Comparison of ENCODE assay signal across 27 cellular contexts in the genomic region with DNA sequence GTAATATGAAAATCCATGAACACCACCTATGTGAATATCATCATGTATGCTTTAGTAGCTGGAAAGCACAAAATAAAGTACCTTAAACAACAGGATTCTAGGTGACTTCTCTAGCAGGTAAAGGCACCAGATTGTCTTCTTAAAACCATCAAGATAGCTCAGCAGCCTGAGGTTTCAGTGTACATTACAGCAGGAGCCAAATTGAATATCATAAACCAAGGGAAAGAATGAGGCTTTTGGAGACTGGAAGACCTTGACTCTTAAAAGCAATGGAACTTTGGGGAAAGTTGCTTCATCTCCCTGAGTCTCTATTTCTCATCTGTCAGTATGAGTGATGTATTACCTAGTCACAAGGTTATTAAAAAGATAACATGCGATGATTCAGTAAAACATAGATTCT.
"Had no signal": no experiment of that assay in that cellular context is flagged by ENCODE, and none has a peak within 500 bp of the region (broad histone marks: within the 10 kb centered on the region; RNA-seq: fewer than 3 reads in every experiment).

No MANE protein-coding gene starts in this region.

- DNase-seq: occipital lobe; ovary; posterior cingulate gyrus; psoas muscle; right cardiac atrium; right lobe of liver; sigmoid colon; small intestine; stimulated activated CD4-positive, alpha-beta T cell treated with anti-CD3 and anti-CD28 coated beads, Interleukin-15, amount 100 ng/mL, for 24 hours; stimulated activated CD4-positive, alpha-beta T cell treated with anti-CD3 and anti-CD28 coated beads, Interleukin-2, amount 100 ng/mL, for 24 hours; stimulated activated CD4-positive, alpha-beta T cell treated with anti-CD3 and anti-CD28 coated beads, Interleukin-2, amount 100 ng/mL, for 48 hours; stimulated activated CD4-positive, alpha-beta T cell treated with anti-CD3 and anti-CD28 coated beads, Interleukin-4, amount 100 ng/mL, for 24 hours; stimulated activated naive B cell treated with anti-CD40 and anti-IgM and Interleukin-4, amounts not matched to agents 10 μg/mL and 1 μg/mL and 100 μg/mL, for 72 hours; stimulated activated naive CD4-positive, alpha-beta T cell treated with Interleukin-2 at 50 U/mL for 16 hours; stomach; thyroid gland; trophoblast cell had no signal

- H3K9ac ChIP-seq: neural progenitor cell, parathyroid adenoma had no signal

- H3K27me3 ChIP-seq: neural progenitor cell, ovary, right lobe of liver, sigmoid colon, stomach, thyroid gland, tibial nerve, upper lobe of left lung, vagina had no signal

- H2AFZ ChIP-seq: neural progenitor cell, parathyroid adenoma had no signal

- H3K79me2 ChIP-seq: parathyroid adenoma had no signal

- H3K4me2 ChIP-seq: neural progenitor cell had no signal

- H3K27me3 Mint-ChIP-seq: natural killer cell treated with Interleukin-12 subunit alpha and Interleukin-12 subunit beta and Interleukin-15 and Interleukin-18, amount 100 ng/mL, for 72 hours; progenitor cell of endocrine pancreas; stimulated activated naive B cell treated with anti-CD40 and anti-IgM and Interleukin-4, amounts not matched to agents 10 μg/mL and 1 μg/mL and 100 μg/mL, for 72 hours; stimulated activated naive CD8-positive, alpha-beta T cell treated with anti-CD3 and anti-CD28 coated beads, Interleukin-15, Interleukin-2, amounts not matched to agents 100 ng/mL and 50 ng/mL, for 24 hours had no signal

- H3K27ac ChIP-seq: neural progenitor cell, ovary, parathyroid adenoma, psoas muscle, right lobe of liver, sigmoid colon, stomach, thoracic aorta, thyroid gland, tibial nerve, upper lobe of left lung, vagina had no signal

- ATAC-seq: natural killer cell treated with Interleukin-12 subunit alpha and Interleukin-12 subunit beta and Interleukin-15 and Interleukin-18, amount 100 ng/mL, for 72 hours; psoas muscle; right cardiac atrium; right lobe of liver; stimulated activated effector memory CD8-positive, alpha-beta T cell treated with anti-CD3 and anti-CD28 coated beads, Interleukin-12 subunit alpha, Interleukin-12 subunit beta, amount 100 ng/mL, for 72 hours; stimulated activated naive B cell treated with anti-CD40 and anti-IgM and Interleukin-4, amounts not matched to agents 10 μg/mL and 1 μg/mL and 100 μg/mL, for 72 hours had no signal

- H3K9me3 Mint-ChIP-seq: stimulated activated naive CD8-positive, alpha-beta T cell treated with anti-CD3 and anti-CD28 coated beads, Interleukin-15, Interleukin-2, amounts not matched to agents 100 ng/mL and 50 ng/mL, for 24 hours had no signal

- H3K9me3 ChIP-seq: ovary, right lobe of liver, stomach, thoracic aorta, thyroid gland, upper lobe of left lung, vagina had no signal

- H3K4me3 Mint-ChIP-seq: natural killer cell treated with Interleukin-12 subunit alpha and Interleukin-12 subunit beta and Interleukin-15 and Interleukin-18, amount 100 ng/mL, for 72 hours; neural progenitor cell; stimulated activated effector memory CD8-positive, alpha-beta T cell treated with anti-CD3 and anti-CD28 coated beads, Interleukin-12 subunit alpha, Interleukin-12 subunit beta, amount 100 ng/mL, for 72 hours; stimulated activated naive B cell treated with anti-CD40 and anti-IgM and Interleukin-4, amounts not matched to agents 10 μg/mL and 1 μg/mL and 100 μg/mL, for 72 hours; stimulated activated naive CD8-positive, alpha-beta T cell treated with anti-CD3 and anti-CD28 coated beads, Interleukin-15, Interleukin-2, amounts not matched to agents 100 ng/mL and 50 ng/mL, for 24 hours had no signal

- H3K4me1 ChIP-seq: neural progenitor cell, parathyroid adenoma, psoas muscle, right lobe of liver, sigmoid colon, stomach, thyroid gland, tibial nerve, upper lobe of left lung, vagina had no signal

- H3K36me3 Mint-ChIP-seq: neural progenitor cell; stimulated activated effector memory CD8-positive, alpha-beta T cell treated with anti-CD3 and anti-CD28 coated beads, Interleukin-12 subunit alpha, Interleukin-12 subunit beta, amount 100 ng/mL, for 72 hours; stimulated activated naive B cell treated with anti-CD40 and anti-IgM and Interleukin-4, amounts not matched to agents 10 μg/mL and 1 μg/mL and 100 μg/mL, for 72 hours had no signal

- H3K4me3 ChIP-seq: neural progenitor cell, ovary, psoas muscle, right lobe of liver, sigmoid colon, stomach, thoracic aorta, thyroid gland, tibial nerve, upper lobe of left lung, vagina had no signal

- H3K36me3 ChIP-seq: neural progenitor cell, ovary, right lobe of liver, sigmoid colon, stomach, thoracic aorta, thyroid gland, tibial nerve, upper lobe of left lung, vagina had no signal

- H3K4me1 Mint-ChIP-seq: neural progenitor cell; stimulated activated effector memory CD8-positive, alpha-beta T cell treated with anti-CD3 and anti-CD28 coated beads, Interleukin-12 subunit alpha, Interleukin-12 subunit beta, amount 100 ng/mL, for 72 hours; stimulated activated naive B cell treated with anti-CD40 and anti-IgM and Interleukin-4, amounts not matched to agents 10 μg/mL and 1 μg/mL and 100 μg/mL, for 72 hours had no signal

- H3K27ac Mint-ChIP-seq: natural killer cell treated with Interleukin-12 subunit alpha and Interleukin-12 subunit beta and Interleukin-15 and Interleukin-18, amount 100 ng/mL, for 72 hours; neural progenitor cell; progenitor cell of endocrine pancreas; stimulated activated effector memory CD8-positive, alpha-beta T cell treated with anti-CD3 and anti-CD28 coated beads, Interleukin-12 subunit alpha, Interleukin-12 subunit beta, amount 100 ng/mL, for 72 hours; stimulated activated naive B cell treated with anti-CD40 and anti-IgM and Interleukin-4, amounts not matched to agents 10 μg/mL and 1 μg/mL and 100 μg/mL, for 72 hours; stimulated activated naive CD8-positive, alpha-beta T cell treated with anti-CD3 and anti-CD28 coated beads, Interleukin-15, Interleukin-2, amounts not matched to agents 100 ng/mL and 50 ng/mL, for 24 hours had no signal
